8 cellular contexts compared by ENCODE assay signal in the genomic region with DNA sequence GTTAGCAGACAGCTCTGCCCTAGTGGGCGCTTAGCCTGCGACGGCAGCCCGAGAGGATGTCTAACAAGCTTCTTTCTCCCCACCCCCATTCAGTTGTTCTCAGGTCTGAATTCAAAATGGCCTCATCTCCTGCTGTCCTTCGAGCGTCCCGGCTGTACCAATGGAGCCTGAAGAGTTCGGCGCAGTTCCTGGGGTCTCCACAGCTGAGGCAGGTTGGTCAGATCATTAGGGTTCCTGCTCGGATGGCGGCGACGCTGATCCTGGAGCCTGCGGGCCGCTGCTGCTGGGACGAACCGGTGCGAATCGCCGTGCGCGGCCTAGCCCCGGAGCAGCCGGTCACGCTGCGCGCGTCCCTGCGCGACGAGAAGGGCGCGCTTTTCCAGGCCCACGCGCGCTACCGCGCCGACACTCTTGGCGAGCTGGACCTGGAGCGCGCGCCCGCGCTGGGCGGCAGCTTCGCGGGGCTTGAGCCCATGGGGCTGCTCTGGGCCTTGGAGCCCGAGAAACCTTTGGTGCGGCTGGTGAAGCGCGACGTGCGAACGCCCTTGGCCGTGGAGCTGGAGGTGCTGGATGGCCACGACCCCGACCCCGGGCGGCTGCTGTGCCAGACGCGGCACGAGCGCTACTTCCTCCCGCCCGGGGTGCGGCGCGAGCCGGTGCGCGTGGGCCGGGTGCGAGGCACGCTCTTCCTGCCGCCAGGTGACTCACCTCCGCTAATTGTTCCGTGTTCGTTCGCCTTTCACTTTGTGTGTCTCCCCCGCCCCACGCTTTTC. TPM values are rescaled to one million over a fixed set of nuclear protein-coding genes. Genes with fewer than 3 reads are reported as not detected.
DNase-seq lines count a peak whose midpoint lies in the region; ATAC-seq lines count a peak whose summit lies in the region.
"Not testable (repeated sequence)": the region's sequence is repeated elsewhere in the genome, so short reads cannot be mapped to it uniquely, and the experiment has no call there.

Gene ACOT2 (plus strand): TSS at position 29 of the 773 bp plus-strand sequence. CDS start 28 bp downstream, at position 57.

- not testable (repeated sequence) for H3K4me1 ChIP-seq in SJCRH30

- peak; percentile 92 for DNase-seq in DMS79 (lab: John Stamatoyannopoulos, UW)
- DNase-seq in MG63 = peak; percentile 78
- DNase-seq in SJCRH30 = peak; percentile 82 to 87
- DNase-seq in activated gamma-delta T cell treated with Interleukin-2 at 50 U/mL for 16 hours = peak; percentile 74
- peak; percentile 90 for DNase-seq in fibroblast of the conjunctiva (ENCODE audit: low read depth)
- peak; percentile 78 for DNase-seq in natural killer cell treated with Interleukin-12 subunit alpha and Interleukin-12 subunit beta and Interleukin-15 and Interleukin-18, amount 100 ng/mL, for 72 hours (ENCODE audit: low spot score)
- DNase-seq in stimulated activated naive B cell treated with anti-CD40 and anti-IgM and Interleukin-4, amounts not matched to agents 10 μg/mL and 1 μg/mL and 100 μg/mL, for 72 hours = peak; percentile 66

- peak within 1 kb of the TSS; percentile 83 for H3K27ac ChIP-seq in SJCRH30

- ATAC-seq in GM21825 (IDR thresholded peaks at IDR 0.05; ENCODE audit: unreplicated experiment) = peak; percentile 58
- peak; percentile 86 for ATAC-seq in natural killer cell treated with Interleukin-12 subunit alpha and Interleukin-12 subunit beta and Interleukin-15 and Interleukin-18, amount 100 ng/mL, for 72 hours
- peak; percentile 82 for ATAC-seq in stimulated activated naive B cell treated with anti-CD40 and anti-IgM and Interleukin-4, amounts not matched to agents 10 μg/mL and 1 μg/mL and 100 μg/mL, for 72 hours (replicated peaks)

- not testable (repeated sequence) for H3K9me3 Mint-ChIP-seq in natural killer cell treated with Interleukin-12 subunit alpha and Interleukin-12 subunit beta and Interleukin-15 and Interleukin-18, amount 100 ng/mL, for 72 hours; stimulated activated naive B cell treated with anti-CD40 and anti-IgM and Interleukin-4, amounts not matched to agents 10 μg/mL and 1 μg/mL and 100 μg/mL, for 72 hours

- H3K27me3 Mint-ChIP-seq in natural killer cell treated with Interleukin-12 subunit alpha and Interleukin-12 subunit beta and Interleukin-15 and Interleukin-18, amount 100 ng/mL, for 72 hours; stimulated activated naive B cell treated with anti-CD40 and anti-IgM and Interleukin-4, amounts not matched to agents 10 μg/mL and 1 μg/mL and 100 μg/mL, for 72 hours: not testable (repeated sequence)

- H3K4me3 ChIP-seq in MG63 (peak within 1 kb of the TSS; percentile 63), SJCRH30 (peak within 1 kb of the TSS; percentile 74)

- not testable (repeated sequence) for H3K36me3 ChIP-seq in MG63, SJCRH30

- H3K9me3 ChIP-seq in MG63; SJCRH30 (replicated peaks): not testable (repeated sequence)

- H3K4me1 Mint-ChIP-seq in natural killer cell treated with Interleukin-12 subunit alpha and Interleukin-12 subunit beta and Interleukin-15 and Interleukin-18, amount 100 ng/mL, for 72 hours (ENCODE audit: low read depth in 2 of 2) = peaks cover 32 to 33% of the 10 kb centered on the region in 2 donors
- H3K4me1 Mint-ChIP-seq in stimulated activated naive B cell treated with anti-CD40 and anti-IgM and Interleukin-4, amounts not matched to agents 10 μg/mL and 1 μg/mL and 100 μg/mL, for 72 hours = peaks cover 24 to 36% of the 10 kb centered on the region in 2 donors

- peak within 1 kb of the TSS; percentile 81 to 82 for H3K27ac Mint-ChIP-seq in natural killer cell treated with Interleukin-12 subunit alpha and Interleukin-12 subunit beta and Interleukin-15 and Interleukin-18, amount 100 ng/mL, for 72 hours
- H3K27ac Mint-ChIP-seq in stimulated activated naive B cell treated with anti-CD40 and anti-IgM and Interleukin-4, amounts not matched to agents 10 μg/mL and 1 μg/mL and 100 μg/mL, for 72 hours = peak within 1 kb of the TSS; percentile 98

- not testable (repeated sequence) for H3K36me3 Mint-ChIP-seq in natural killer cell treated with Interleukin-12 subunit alpha and Interleukin-12 subunit beta and Interleukin-15 and Interleukin-18, amount 100 ng/mL, for 72 hours
- H3K36me3 Mint-ChIP-seq in stimulated activated naive B cell treated with anti-CD40 and anti-IgM and Interleukin-4, amounts not matched to agents 10 μg/mL and 1 μg/mL and 100 μg/mL, for 72 hours = peaks cover 23 to 41% of the 10 kb centered on the region in 2 donors

- H3K4me3 Mint-ChIP-seq in natural killer cell treated with Interleukin-12 subunit alpha and Interleukin-12 subunit beta and Interleukin-15 and Interleukin-18, amount 100 ng/mL, for 72 hours = peak within 1 kb of the TSS; percentile 91
- H3K4me3 Mint-ChIP-seq in stimulated activated naive B cell treated with anti-CD40 and anti-IgM and Interleukin-4, amounts not matched to agents 10 μg/mL and 1 μg/mL and 100 μg/mL, for 72 hours = peak within 1 kb of the TSS; percentile 90 to 96

- H3K27me3 ChIP-seq in MG63, SJCRH30: not testable (repeated sequence)

RNA-seq across cellular contexts. Expression of gene ACOT2, which starts in this region (rescaled TPM):
- 27.8 and 33.4 TPM in 2 replicates for total RNA-seq in MG63 (2014; rRNA removed; shearing (Covaris generic); ENCODE audit: low replicate concordance)
- 16.7 and 16.9 TPM in 2 replicates for total RNA-seq in SJCRH30 (2014; rRNA removed; shearing (Covaris generic))
- 10 to 100 TPM; 10.2 to 10.5 TPM for total RNA-seq in natural killer cell treated with Interleukin-12 subunit alpha and Interleukin-12 subunit beta and Interleukin-15 and Interleukin-18, amount 100 ng/mL, for 72 hours

Comparison
In these comparisons a context has a peak if more than half of its experiments do, and no peak if none do; other contexts are left out.
1. Peak in every context shown above with its lines: DNase-seq, ATAC-seq, H3K4me3 ChIP-seq and H3K27ac ChIP-seq.